In the genomic region with DNA sequence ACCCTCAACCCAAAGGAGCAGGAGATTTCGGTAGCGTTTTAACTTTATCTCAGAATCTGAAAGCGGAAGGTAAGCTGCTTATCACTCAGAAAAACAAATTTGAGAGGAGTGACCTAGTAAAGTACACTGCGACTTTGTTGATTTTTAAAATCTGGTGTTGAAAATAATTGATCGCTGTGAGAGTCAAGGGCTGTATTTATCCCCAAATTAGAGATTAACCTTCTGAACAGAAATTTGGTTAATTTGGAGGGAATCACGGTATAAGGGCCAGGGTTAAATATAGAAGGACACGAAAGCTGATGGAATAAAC, we compare ENCODE assay signal across 9 cellular contexts. TPM values are rescaled to one million over a fixed set of nuclear protein-coding genes. Genes with fewer than 3 reads are reported as not detected.
A peak's percentile ranks its signal among the peaks of the same experiment; 100 is the strongest.
DNase-seq lines count a peak whose midpoint lies in the region; ATAC-seq and TF ChIP-seq lines count a peak whose summit lies in the region.
"Had no signal": no experiment of that assay in that cellular context is flagged by ENCODE, and none has a peak within 500 bp of the region (broad histone marks: within the 10 kb centered on the region; RNA-seq: fewer than 3 reads in every experiment).

No MANE protein-coding gene starts in this region.

- H3K36me3 ChIP-seq in BLaER1 treated with 17β-estradiol and CSF1 and Interleukin-3, amounts not matched to agents 10 nM and 100 nM = no peaks in the 10 kb centered on the region
- no peaks in the 10 kb centered on the region; the same call in 1 of the 2 replicates for H3K36me3 ChIP-seq in OCI-LY7 (ENCODE audit: insufficient read depth, low read length)
- no peaks in the 10 kb centered on the region for H3K36me3 ChIP-seq in osteoblast (ENCODE audit: insufficient read depth, low read length)

- no peak for DNase-seq in OCI-LY7 (ENCODE audit: low spot score)
- DNase-seq in epithelial cell of esophagus (ENCODE audit: low read depth) = no peak
- peak; percentile 42 for DNase-seq in osteoblast (ENCODE audit: insufficient read length, low spot score, missing footprints)
- no peak for DNase-seq in activated naive CD4-positive, alpha-beta T cell treated with anti-CD3 and anti-CD28 coated beads, Interleukin-2, amount 50 U/mL, for 72 hours (ENCODE audit: low spot score in 2 of 2)
- no peak for DNase-seq in ecto neural progenitor cell (ENCODE audit: low spot score)
- DNase-seq: T-helper 1 cell had no signal

- CTCF ChIA-PET in OCI-LY7 (lab: Charles Lee; ENCODE audit: unreplicated experiment) = no interaction called here

- H3K9ac ChIP-seq in BLaER1 treated with 17β-estradiol and CSF1 and Interleukin-3, amounts not matched to agents 10 nM and 100 nM = 0 out of 22 replicates have a peak overlapping the region, but pooled peaks of 1 of the 11 experiments have one; percentile 17

- H2AFZ ChIP-seq in OCI-LY7 (ENCODE audit: low read length) (peak overlapping the region; percentile 80; the same call in 1 of the 2 replicates), osteoblast (ENCODE audit: low read length) (peak overlapping the region; percentile 38)

- H3K79me2 ChIP-seq in OCI-LY7 (ENCODE audit: insufficient read depth, low read depth, low read length) (peaks cover 12% of the 10 kb centered on the region; the same call in 1 of the 2 replicates), osteoblast (ENCODE audit: insufficient read depth, low read length) (no peaks in the 10 kb centered on the region)

- peak overlapping the region in 5 of 10 experiments; percentile 20 to 46 (median 35); a peak in 8 of 20 replicates for H3K4me3 ChIP-seq in BLaER1 treated with 17β-estradiol and CSF1 and Interleukin-3, amounts not matched to agents 10 nM and 100 nM
- peak overlapping the region; percentile 74 for H3K4me3 ChIP-seq in OCI-LY7 (ENCODE audit: low read depth, low read length, poor library complexity, severe bottlenecking)
- H3K4me3 ChIP-seq in epithelial cell of esophagus (ENCODE audit: low read length) = peak overlapping the region; percentile 8
- H3K4me3 ChIP-seq in osteoblast (ENCODE audit: insufficient read depth, low read length) = peak overlapping the region; percentile 70

- no peaks in the 10 kb centered on the region for H3K9me2 ChIP-seq in OCI-LY7 (ENCODE audit: insufficient read depth, low read length)

- TF ChIP-seq CTCF in OCI-LY7 (conservative IDR thresholded peaks at IDR 0.05; ENCODE audit: low read length) (no peak), epithelial cell of esophagus (IDR thresholded peaks at IDR 0.05; ENCODE audit: insufficient read depth, low read depth, low read length, missing control alignments) (no peak), osteoblast (IDR thresholded peaks at IDR 0.05; ENCODE audit: extremely low read depth, low read depth, low read length) (no peak)

- H3K27me3 ChIP-seq in BLaER1 treated with 17β-estradiol and CSF1 and Interleukin-3, amounts not matched to agents 10 nM and 100 nM = peaks cover 82 to 90% (median 84%) of the 10 kb centered on the region in 11 experiments
- no peaks in the 10 kb centered on the region for H3K27me3 ChIP-seq in osteoblast (ENCODE audit: insufficient read depth, low read length)

- H3K4me2 ChIP-seq in BLaER1 treated with 17β-estradiol and CSF1 and Interleukin-3, amounts not matched to agents 10 nM and 100 nM = peak overlapping the region; percentile 38 to 86 (median 64); a peak in 20 of 22 replicates
- H3K4me2 ChIP-seq in OCI-LY7 (ENCODE audit: low read length) = peak overlapping the region; percentile 93
- peak overlapping the region; percentile 83 for H3K4me2 ChIP-seq in osteoblast (ENCODE audit: insufficient read depth, low read length)

- H3K9me3 ChIP-seq in BLaER1 treated with 17β-estradiol and CSF1 and Interleukin-3, amounts not matched to agents 10 nM and 100 nM (replicated peaks in 1 of 11) = no peaks in the 10 kb centered on the region
- no peaks in the 10 kb centered on the region for H3K9me3 ChIP-seq in OCI-LY7 (ENCODE audit: low read length)
- no peaks in the 10 kb centered on the region for H3K9me3 ChIP-seq in osteoblast (ENCODE audit: low read depth, low read length)

- no peaks in the 10 kb centered on the region for H3K36me3 Mint-ChIP-seq in activated naive CD4-positive, alpha-beta T cell treated with anti-CD3 and anti-CD28 coated beads, Interleukin-2, amount 50 U/mL, for 72 hours

- intact Hi-C loops in OCI-LY7 (cut with micrococcal nuclease; ENCODE audit: unreplicated experiment) = loop anchor here (2.0 kb wide), 1 partner anchor 38 kb away; no protein-coding TSS in a partner anchor

- POLR2A ChIA-PET in OCI-LY7 (lab: Charles Lee) = interaction anchor here (0.6 to 0.9 kb wide), 3 partner anchors 50 to 163 kb away, joined by 3 to 5 read pairs (median 4); no protein-coding TSS in a partner anchor

- H3K9me3 Mint-ChIP-seq in activated naive CD4-positive, alpha-beta T cell treated with anti-CD3 and anti-CD28 coated beads, Interleukin-2, amount 50 U/mL, for 72 hours = no peaks in the 10 kb centered on the region

- peaks cover 24 to 39% (median 32%) of the 10 kb centered on the region in 10 experiments for H3K4me1 ChIP-seq in BLaER1 treated with 17β-estradiol and CSF1 and Interleukin-3, amounts not matched to agents 10 nM and 100 nM
- H3K4me1 ChIP-seq in OCI-LY7 (ENCODE audit: insufficient read depth, low read length, poor library complexity, severe bottlenecking) (peaks cover 32% of the 10 kb centered on the region), osteoblast (ENCODE audit: insufficient read depth, low read length) (peaks cover 3% of the 10 kb centered on the region)

- no peak overlapping the region for H3K27ac Mint-ChIP-seq in activated naive CD4-positive, alpha-beta T cell treated with anti-CD3 and anti-CD28 coated beads, Interleukin-2, amount 50 U/mL, for 72 hours

- H3K27ac ChIP-seq in BLaER1 treated with 17β-estradiol and CSF1 and Interleukin-3, amounts not matched to agents 10 nM and 100 nM = no peak overlapping the region
- H3K27ac ChIP-seq in OCI-LY7 (ENCODE audit: low read depth, low read length, poor library complexity, severe bottlenecking) (peak overlapping the region; percentile 86), osteoblast (ENCODE audit: low read depth, low read length) (peak overlapping the region; percentile 70)

- TSS peak; percentile 85 for BruUV-seq in OCI-LY7 (replicated peaks; lab: Mats Ljungman, UMichigan)

- H4K20me1 ChIP-seq in BLaER1 treated with 17β-estradiol and CSF1 and Interleukin-3, amounts not matched to agents 10 nM and 100 nM = peaks cover 0 to 28% (median 17%) of the 10 kb centered on the region in 11 experiments; a peak in 16 of 22 replicates
- H4K20me1 ChIP-seq in OCI-LY7 (ENCODE audit: insufficient read depth, low read length) = no peaks in the 10 kb centered on the region; the same call in 1 of the 2 replicates
- H4K20me1 ChIP-seq in osteoblast (ENCODE audit: insufficient read depth, low read length) = no peaks in the 10 kb centered on the region

- ATAC-seq in activated naive CD4-positive, alpha-beta T cell treated with anti-CD3 and anti-CD28 coated beads, Interleukin-2, amount 50 U/mL, for 72 hours = no peak
- ATAC-seq in GM21717 (IDR thresholded peaks at IDR 0.05; ENCODE audit: unreplicated experiment) (no peak), HG02981 (IDR thresholded peaks at IDR 0.05; ENCODE audit: unreplicated experiment) (no peak)

RNA-seq across cellular contexts. Expression of a gene that starts 0.2 kb away (rescaled TPM):
- total RNA-seq in OCI-LY7 (2014; rRNA removed; shearing (Covaris generic)) = 7.8 and 11.1 TPM in 2 replicates
- total RNA-seq in OCI-LY7 (2022) = 9.7 and 10.2 TPM in 2 replicates
- 14.1 and 16.2 TPM in 2 replicates for total RNA-seq in osteoblast
- not detected for total RNA-seq in activated naive CD4-positive, alpha-beta T cell treated with anti-CD3 and anti-CD28 coated beads, Interleukin-2, amount 50 U/mL, for 72 hours

Comparison
In these comparisons a context has a peak if more than half of its experiments do, and no peak if none do; other contexts are left out.
1. H3K27ac ChIP-seq: peak in OCI-LY7 (single experiment) and osteoblast (single experiment); none in BLaER1 treated with 17β-estradiol and CSF1 and Interleukin-3, amounts not matched to agents 10 nM and 100 nM (0 of 11).
2. RNA of a gene that starts 0.2 kb away (total RNA-seq): 14.1 to 16.2 TPM in osteoblast and 7.8 to 11.1 TPM in OCI-LY7; not detected in activated naive CD4-positive, alpha-beta T cell treated with anti-CD3 and anti-CD28 coated beads, Interleukin-2, amount 50 U/mL, for 72 hours; every median in the first group is over 4 times any median in the second.
3. Peak in every context shown above with its lines, with median percentiles within 50 percentile points of each other: H3K4me2 ChIP-seq.